ENCODE assay signal across 10 cellular contexts in the genomic region with DNA sequence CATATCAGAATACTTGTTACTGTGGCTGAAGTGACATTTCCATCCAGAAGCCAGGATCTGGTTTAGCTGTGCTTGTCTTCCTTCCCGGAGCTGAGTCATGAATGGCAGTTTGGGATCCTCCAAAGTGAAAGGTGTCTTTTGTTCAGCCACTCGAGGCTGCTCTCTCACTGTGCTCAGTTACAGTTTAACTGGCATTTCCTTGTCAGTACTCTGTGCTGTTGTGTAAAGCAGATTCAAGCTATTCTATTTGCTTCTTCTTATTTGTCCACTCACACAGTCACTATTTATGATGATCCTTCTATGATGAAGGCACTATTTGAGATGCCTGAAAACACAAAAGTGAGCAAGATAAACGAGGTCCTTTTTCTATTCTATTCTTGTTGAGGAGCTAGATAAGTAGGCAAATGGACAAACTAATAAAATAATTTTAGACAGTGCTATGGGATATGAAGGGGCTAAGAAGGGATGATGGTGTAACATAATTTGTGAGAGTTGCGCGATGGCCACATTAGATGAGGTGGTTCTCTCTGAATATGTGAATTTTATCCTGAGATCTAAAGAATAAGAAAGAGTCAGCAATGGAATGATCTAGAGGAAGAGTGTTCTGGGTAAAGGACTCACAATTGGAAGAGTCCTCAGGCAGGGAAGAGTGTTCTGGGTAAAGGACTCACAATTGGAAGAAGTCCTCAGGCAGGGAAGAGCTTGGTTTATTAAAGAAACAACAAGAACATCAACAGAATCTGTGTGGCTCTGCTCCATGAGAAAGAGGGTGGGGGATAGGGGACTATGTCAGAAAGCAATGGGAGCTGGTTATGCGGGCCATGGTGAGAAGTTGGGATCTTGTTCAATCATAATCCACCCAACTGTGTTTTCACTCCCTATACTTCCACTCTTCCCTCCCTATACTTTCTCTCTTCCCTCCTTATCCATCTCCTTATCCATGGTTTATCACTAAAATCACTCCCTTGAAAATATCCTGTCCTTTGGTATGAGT. TPM values are rescaled to one million over a fixed set of nuclear protein-coding genes. Genes with fewer than 3 reads are reported as not detected.
DNase-seq lines count a peak whose midpoint lies in the region; ATAC-seq and TF ChIP-seq lines count a peak whose summit lies in the region.
"Had no signal": no experiment of that assay in that cellular context is flagged by ENCODE, and none has a peak within 500 bp of the region (broad histone marks: within the 10 kb centered on the region; RNA-seq: fewer than 3 reads in every experiment).

No MANE protein-coding gene starts in this region.

- DNase-seq in NCI-H526 (lab: John Stamatoyannopoulos, UW) = peak; percentile 45 to 47
- no peak for DNase-seq in NCI-H526 treated with DMSO at 0.1 percent for 48 hours (lab: John Stamatoyannopoulos, UW)
- no peak for DNase-seq in SK-N-SH
- DNase-seq in left colon = peak; percentile 17 to 58
- DNase-seq in ureter (ENCODE audit: low spot score) = peak; percentile 49
- no peak for DNase-seq in NCI-H187 treated with DMSO at 0.1 percent for 48 hours (lab: John Stamatoyannopoulos, UW)
- DNase-seq in activated CD8-positive, alpha-beta memory T cell treated with anti-CD3 and anti-CD28 coated beads, Interleukin-2, amount 50 U/mL, for 48 hours = no peak
- DNase-seq in cortex of kidney (lab: John Stamatoyannopoulos, UW) = no peak
- DNase-seq: spleen had no signal

- CTCF ChIA-PET in SK-N-SH (lab: Yijun Ruan, JAX) = interaction anchor here (0.9 to 1.7 kb wide), 4 partner anchors 15 to 74 kb away, joined by 3 to 4 read pairs (median 4); a partner anchor contains a TSS

- peak; percentile 97 for ATAC-seq in left colon

- peaks cover 38% of the 10 kb centered on the region for H3F3A ChIP-seq in SK-N-SH (replicated peaks; ENCODE audit: insufficient read depth)

- intact Hi-C loops in left colon (cut with DNase I, micrococcal nuclease) = no loop called here

- peak overlapping the region; percentile 64 for H3K9ac ChIP-seq in SK-N-SH

- H4K20me1 ChIP-seq in SK-N-SH (ENCODE audit: insufficient read depth) = no peaks in the 10 kb centered on the region

- no peak for TF ChIP-seq RAD21 in SK-N-SH (IDR thresholded peaks at IDR 0.05; ENCODE audit: low read length)

- WGBS in SK-N-SH (ENCODE audit: low lambda C conversion rate) = 43% methylated on average over 6 of the region's 6 CpGs

- H3K4me3 ChIP-seq in SK-N-SH (ENCODE audit: low read depth in 2 of 2, low read length in 1 of 2) = peak overlapping the region in 1 of 2 experiments; percentile 19; a peak in 2 of 4 replicates
- H3K4me3 ChIP-seq: spleen had no signal

- H2AFZ ChIP-seq in SK-N-SH (ENCODE audit: low read depth) = peak overlapping the region; percentile 32; the same call in 1 of the 2 replicates

- TF ChIP-seq EP300 in SK-N-SH (IDR thresholded peaks at IDR 0.05; ENCODE audit: borderline replicate concordance in 1 of 2, low read depth in 1 of 2, low read length in 1 of 2) = no peak

- no peaks in the 10 kb centered on the region for H3K9me3 ChIP-seq in SK-N-SH

- POLR2A ChIA-PET in SK-N-SH (lab: Yijun Ruan, JAX) = no interaction called here

- peak overlapping the region; percentile 53 to 94; a peak in 3 of 4 replicates for H3K27ac ChIP-seq in SK-N-SH (ENCODE audit: low read depth in 2 of 2, low read length in 1 of 2)
- H3K27ac ChIP-seq: spleen had no signal

- H3K79me2 ChIP-seq in SK-N-SH (ENCODE audit: insufficient read depth) = no peaks in the 10 kb centered on the region

- TF ChIP-seq CTCF in SK-N-SH (IDR thresholded peaks at IDR 0.05) = no peak

- H3K4me2 ChIP-seq in SK-N-SH = peak overlapping the region; percentile 59

- no peaks in the 10 kb centered on the region for H3K9me2 ChIP-seq in SK-N-SH

- no peaks in the 10 kb centered on the region for H3K27me3 ChIP-seq in SK-N-SH (ENCODE audit: insufficient read depth)

- peaks cover 0 to 22% of the 10 kb centered on the region in 2 experiments for H3K4me1 ChIP-seq in SK-N-SH (ENCODE audit: control insufficient read depth in 1 of 2, insufficient read depth in 2 of 2, low read depth in 1 of 2, low read length in 1 of 2)

- no peaks in the 10 kb centered on the region for H3K36me3 ChIP-seq in SK-N-SH (replicated peaks in 1 of 2; ENCODE audit: control insufficient read depth in 1 of 2, insufficient read depth in 2 of 2, low read length in 1 of 2)
- H3K36me3 ChIP-seq: spleen had no signal

TF ChIP-seq in SK-N-SH, 30 proteins besides CTCF, POLR2A, EP300 and RAD21:
- TF ChIP-seq POLR2AphosphoS5 (IDR thresholded peaks at IDR 0.05; ENCODE audit: low read depth, low read length) (no peak), FOSL2 (IDR thresholded peaks at IDR 0.05; ENCODE audit: borderline replicate concordance, low read depth) (peak; percentile 43; the same call in 1 of the 2 replicates), YY1 (IDR thresholded peaks at IDR 0.05; ENCODE audit: low read depth) (no peak), GATA2 (CRISPR knock-in tag; IDR thresholded peaks at IDR 0.05) (no peak)
- TF ChIP-seq, protein P1, sequence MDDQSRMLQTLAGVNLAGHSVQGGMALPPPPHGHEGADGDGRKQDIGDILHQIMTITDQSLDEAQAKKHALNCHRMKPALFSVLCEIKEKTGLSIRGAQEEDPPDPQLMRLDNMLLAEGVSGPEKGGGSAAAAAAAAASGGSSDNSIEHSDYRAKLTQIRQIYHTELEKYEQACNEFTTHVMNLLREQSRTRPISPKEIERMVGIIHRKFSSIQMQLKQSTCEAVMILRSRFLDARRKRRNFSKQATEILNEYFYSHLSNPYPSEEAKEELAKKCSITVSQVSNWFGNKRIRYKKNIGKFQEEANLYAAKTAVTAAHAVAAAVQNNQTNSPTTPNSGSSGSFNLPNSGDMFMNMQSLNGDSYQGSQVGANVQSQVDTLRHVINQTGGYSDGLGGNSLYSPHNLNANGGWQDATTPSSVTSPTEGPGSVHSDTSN (IDR thresholded peaks at IDR 0.05) = peak; percentile 63

RNA-seq across cellular contexts. Expression of a gene that starts 40.1 kb away (rescaled TPM):
- polyA plus RNA-seq in SK-N-SH (2012; rRNA removed) = 8.8 and 9.1 TPM in 2 replicates
- polyA plus RNA-seq in SK-N-SH (2012; cell fraction: cytosol; rRNA removed) = 6.8 and 6.9 TPM in 2 replicates
- 9.5 and 17.7 TPM in 2 replicates for polyA plus RNA-seq in SK-N-SH (2012; cell fraction: nucleus; rRNA removed)
- total RNA-seq in left colon (not detected), ureter (10.4 TPM)
- total RNA-seq: chondrocyte, spleen had no signal
- polyA plus RNA-seq: spleen had no signal

Comparison
In these comparisons a context has a peak if more than half of its experiments do, and no peak if none do; other contexts are left out.
1. DNase-seq: peak in NCI-H526 (2 of 2), left colon (2 of 2) and ureter (single experiment); none in NCI-H526 treated with DMSO at 0.1 percent for 48 hours (single experiment), SK-N-SH (single experiment), NCI-H187 treated with DMSO at 0.1 percent for 48 hours (single experiment), activated CD8-positive, alpha-beta memory T cell treated with anti-CD3 and anti-CD28 coated beads, Interleukin-2, amount 50 U/mL, for 48 hours (single experiment) and cortex of kidney (single experiment).
2. RNA of a gene that starts 40.1 kb away (total RNA-seq): 10.4 TPM in ureter (single experiment); not detected in left colon; every median in the first group is over 10 times any median in the second.